In the genomic region with DNA sequence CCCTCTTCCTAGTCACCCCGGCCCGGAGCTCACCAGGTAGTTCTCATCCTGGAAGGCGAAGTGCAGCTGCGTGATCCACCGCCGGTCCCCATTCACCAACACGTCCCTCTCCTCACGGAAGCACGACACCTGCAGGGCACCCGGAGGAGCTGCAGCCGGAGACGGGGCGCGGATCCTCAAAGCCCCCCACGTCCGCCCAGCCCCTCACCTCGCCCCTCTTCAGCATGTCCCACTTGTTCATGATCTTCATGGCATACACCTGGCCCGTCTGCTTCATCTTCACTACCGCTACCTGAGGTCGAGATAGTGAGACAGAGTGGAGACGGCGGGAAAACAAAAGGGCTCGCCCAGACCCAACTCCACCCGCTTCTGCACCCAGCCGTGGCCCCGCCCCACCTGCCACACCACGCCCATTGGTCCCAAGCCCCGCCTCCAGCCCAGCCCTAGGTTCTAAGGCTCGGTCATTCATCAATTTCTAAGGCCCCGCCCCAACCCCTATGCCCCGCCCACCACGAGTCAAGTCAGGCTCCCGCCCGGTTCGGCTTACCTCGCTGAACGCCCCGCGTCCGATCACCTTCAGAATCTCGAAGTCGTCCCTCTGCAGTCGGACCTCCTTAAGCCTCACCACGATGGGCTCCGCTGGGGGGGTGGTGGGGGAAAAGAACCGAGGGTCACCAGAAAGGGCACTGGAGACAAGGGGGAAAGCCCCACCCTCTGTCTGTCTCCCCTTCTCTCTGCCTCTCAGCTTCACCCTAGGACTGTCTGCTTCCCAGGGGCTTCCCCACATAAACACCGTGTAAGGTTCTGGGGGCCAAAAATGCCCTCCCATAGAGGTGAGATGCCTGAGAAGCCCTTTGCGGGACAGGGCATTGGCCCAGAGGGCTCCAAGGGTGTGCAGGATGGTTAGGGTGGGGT, we compare ENCODE assay signal across 9 cellular contexts. TPM values are rescaled to one million over a fixed set of nuclear protein-coding genes. Genes with fewer than 3 reads are reported as not detected.
DNase-seq lines count a peak whose midpoint lies in the region; ATAC-seq, FAIRE-seq and TF ChIP-seq lines count a peak whose summit lies in the region.
"Had no signal": no experiment of that assay in that cellular context is flagged by ENCODE, and none has a peak within 500 bp of the region (broad histone marks: within the 10 kb centered on the region; RNA-seq: fewer than 3 reads in every experiment).

No MANE protein-coding gene starts in this region.

- no peak for FAIRE-seq in RCC 7860 (lab: Jason Lieb, UNC)

- peaks cover 21% of the 10 kb centered on the region for H3K27me3 Mint-ChIP-seq in endothelial cell (ENCODE audit: unreplicated experiment)
- peaks cover 0 to 13% (median 12%) of the 10 kb centered on the region in 3 donors for H3K27me3 Mint-ChIP-seq in naive B cell

- H3K36me3 Mint-ChIP-seq in endothelial cell (ENCODE audit: low read depth, unreplicated experiment) (peaks cover 27% of the 10 kb centered on the region), naive B cell (peaks cover 0 to 8% of the 10 kb centered on the region in 2 donors)

- peak overlapping the region; percentile 52 for H3K4me3 Mint-ChIP-seq in endothelial cell (ENCODE audit: unreplicated experiment)
- H3K4me3 Mint-ChIP-seq in naive B cell = peak overlapping the region; percentile 58 to 91 (median 86)

- ATAC-seq in GM18505 (IDR thresholded peaks at IDR 0.05; ENCODE audit: unreplicated experiment) (peak; percentile 62), HG03066 (IDR thresholded peaks at IDR 0.05; ENCODE audit: low read depth, unreplicated experiment) (peak; percentile 88), naive B cell (ENCODE audit: low read depth in 2 of 2) (peak; percentile 91 to 92)

- H3K9me3 Mint-ChIP-seq in endothelial cell (ENCODE audit: unreplicated experiment) = no peaks in the 10 kb centered on the region
- no peaks in the 10 kb centered on the region for H3K9me3 Mint-ChIP-seq in naive B cell

- TF ChIP-seq POLR2A in GM18505 (IDR thresholded peaks at IDR 0.05; ENCODE audit: borderline replicate concordance, extremely low read depth, insufficient read depth, insufficient read length) = no peak

- peak; percentile 59 for TF ChIP-seq CTCF in endothelial cell (IDR thresholded peaks at IDR 0.05; ENCODE audit: unreplicated experiment)

- H3K27ac Mint-ChIP-seq in endothelial cell (ENCODE audit: unreplicated experiment) (no peak overlapping the region), naive B cell (peak overlapping the region in 3 of 6 donors; percentile 66 to 82 (median 73))

- DNase-seq in NCI-H460 (ENCODE audit: extremely low read depth, low read depth) (peak; percentile 82), endothelial cell (ENCODE audit: low spot score) (peak; percentile 89), naive B cell (peak; percentile 76), RCC 7860 (ENCODE audit: low spot score) (no peak)
- peak; percentile 93 for DNase-seq in activated CD8-positive, alpha-beta memory T cell treated with anti-CD3 and anti-CD28 coated beads for 24 hours
- DNase-seq in stimulated activated naive CD4-positive, alpha-beta T cell treated with Interleukin-2 at 50 U/mL for 16 hours (lab: John Stamatoyannopoulos, UW) = peak; percentile 81

- H3K4me1 Mint-ChIP-seq in endothelial cell (ENCODE audit: unreplicated experiment) (peaks cover 12% of the 10 kb centered on the region), naive B cell (peaks cover 23 to 31% (median 30%) of the 10 kb centered on the region in 3 donors)

RNA-seq across cellular contexts. Expression of a gene that starts 2.8 kb away (rescaled TPM):
- total RNA-seq in NCI-H460 (2014; rRNA removed; shearing (Covaris generic)) = 10.1 and 10.6 TPM in 2 replicates
- polyA plus RNA-seq in NCI-H460 (2014; cell fraction: nucleus; rRNA removed) = 32.2 and 50.6 TPM in 2 replicates
- total RNA-seq in endothelial cell (ENCODE audit: unreplicated experiment) = 80.3 TPM
- polyA plus RNA-seq in naive B cell (ENCODE audit: low read depth in 6 of 6) = 1 to 10 TPM in 3 of 6 donors, under 1 TPM in 2, not detected in 1; 0.31 to 2.7 (median 1.1) TPM

RNA-seq across cellular contexts. Expression of a gene that starts 10.4 kb away (rescaled TPM):
- 10.3 and 13.3 TPM in 2 replicates for total RNA-seq in NCI-H460 (2014; rRNA removed; shearing (Covaris generic))
- 20.2 and 24.9 TPM in 2 replicates for polyA plus RNA-seq in NCI-H460 (2014; cell fraction: nucleus; rRNA removed)
- 21.9 TPM for total RNA-seq in endothelial cell (ENCODE audit: unreplicated experiment)
- under 1 TPM in 1 of 6 donors, not detected in 5; 0.18 TPM for polyA plus RNA-seq in naive B cell (ENCODE audit: low read depth in 6 of 6)

RNA-seq across cellular contexts. Expression of a gene that starts 13.2 kb away (rescaled TPM):
- 21.2 and 21.9 TPM in 2 replicates for total RNA-seq in NCI-H460 (2014; rRNA removed; shearing (Covaris generic))
- 26.0 and 31.9 TPM in 2 replicates for polyA plus RNA-seq in NCI-H460 (2014; cell fraction: nucleus; rRNA removed)
- 95.3 TPM for total RNA-seq in endothelial cell (ENCODE audit: unreplicated experiment)
- 10 to 100 TPM; 13.4 to 28.1 (median 22.1) TPM for polyA plus RNA-seq in naive B cell (ENCODE audit: low read depth in 6 of 6)

RNA-seq across cellular contexts. Expression of a gene that starts 35.6 kb away (rescaled TPM):
- total RNA-seq in NCI-H460 (2014; rRNA removed; shearing (Covaris generic)) = 0.05 TPM in 1 of 2 replicates, not detected in the other
- not detected in 2 replicates for polyA plus RNA-seq in NCI-H460 (2014; cell fraction: nucleus; rRNA removed)
- total RNA-seq in endothelial cell (ENCODE audit: unreplicated experiment) = 0.28 TPM
- not detected for polyA plus RNA-seq in naive B cell (ENCODE audit: low read depth in 6 of 6)
- total RNA-seq: temporal lobe had no signal

RNA-seq across cellular contexts. Expression of a gene that starts 46.2 kb away (rescaled TPM):
- total RNA-seq in NCI-H460 (2014; rRNA removed; shearing (Covaris generic)) = not detected in 2 replicates
- 0.43 TPM in 1 of 2 replicates, not detected in the other for polyA plus RNA-seq in NCI-H460 (2014; cell fraction: nucleus; rRNA removed)
- total RNA-seq in endothelial cell (ENCODE audit: unreplicated experiment) = not detected
- not detected for polyA plus RNA-seq in naive B cell (ENCODE audit: low read depth in 6 of 6)
- total RNA-seq: temporal lobe had no signal
